Comparison of ENCODE assay signal across 16 cellular contexts in the genomic region with DNA sequence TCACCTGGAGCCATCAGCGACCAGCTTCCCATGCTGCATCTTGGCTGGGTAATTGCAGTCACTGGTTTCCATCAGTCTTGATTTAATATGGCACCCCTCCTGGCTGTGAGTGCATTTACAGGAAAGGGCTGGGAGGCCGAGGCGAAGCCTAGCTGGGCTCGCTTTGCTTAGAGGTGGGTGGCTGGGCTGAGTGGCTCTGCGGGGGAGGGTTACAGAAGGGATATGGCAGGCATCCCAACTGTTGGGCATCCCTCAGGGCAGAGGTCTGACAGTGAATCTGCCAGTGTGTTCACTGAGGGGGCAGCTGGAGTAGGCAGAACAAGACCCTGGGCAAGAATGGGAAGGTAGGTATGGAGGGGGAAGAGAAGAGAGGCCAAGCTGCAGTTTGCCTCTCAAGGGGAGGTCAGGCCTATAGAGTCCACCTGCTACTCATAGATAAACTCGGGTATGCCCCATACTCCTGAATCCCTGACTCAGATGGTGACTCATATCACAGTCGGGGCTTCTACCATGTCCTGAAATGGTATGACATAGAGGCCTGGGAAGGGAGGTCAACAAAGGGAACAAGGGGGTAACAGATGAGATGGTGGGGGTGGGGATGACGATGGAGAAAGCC.
DNase-seq lines count a peak whose midpoint lies in the region; ATAC-seq, FAIRE-seq and TF ChIP-seq lines count a peak whose summit lies in the region.
"Had no signal": no experiment of that assay in that cellular context is flagged by ENCODE, and none has a peak within 500 bp of the region (broad histone marks: within the 10 kb centered on the region; RNA-seq: fewer than 3 reads in every experiment).

No MANE protein-coding gene starts in this region.

- in situ Hi-C loops in astrocyte of the spinal cord (cut with HindIII; ENCODE audit: low sequenced_read_pairs), result no loop called here

- H3K4me3 Mint-ChIP-seq in T-helper 17 cell, result no peak overlapping the region
- H3K4me3 Mint-ChIP-seq: activated CD4-positive, alpha-beta memory T cell treated with anti-CD3 and anti-CD28 coated beads, Interleukin-2, amount 10 ng/mL, durations not matched to agents 7 days and 5 days had no signal

- TF ChIP-seq CTCF in astrocyte of the spinal cord (IDR thresholded peaks at IDR 0.05; ENCODE audit: low read depth, low read length) (no peak), kidney (IDR thresholded peaks at IDR 0.05; ENCODE audit: borderline replicate concordance, extremely low read depth, insufficient read depth) (no peak), spleen (IDR thresholded peaks at IDR 0.05 in 8 of 11, conservative IDR thresholded peaks at IDR 0.05 in 3 of 11) (no peak)

- H3K4me1 ChIP-seq in kidney (ENCODE audit: control insufficient read depth in 1 of 2, insufficient read depth in 1 of 2, low read depth in 1 of 2, low read length in 2 of 2) (no peaks in the 10 kb centered on the region), spleen (no peaks in the 10 kb centered on the region)
- H3K4me1 ChIP-seq: right atrium auricular region had no signal

- FAIRE-seq in kidney (lab: Jason Lieb, UNC), result no peak

- intact Hi-C loops in kidney (cut with DNase I), result no loop called here
- intact Hi-C loops in spleen (cut with DNase I; ENCODE audit: low total_unique reads), result no loop called here

- no peak for TF ChIP-seq POLR2A in spleen (IDR thresholded peaks at IDR 0.05)

- H3K9me3 ChIP-seq in kidney (ENCODE audit: control insufficient read depth in 1 of 2, low read length in 2 of 2) (no peaks in the 10 kb centered on the region), T-helper 17 cell (ENCODE audit: control insufficient read depth, low read length, poor library complexity, severe bottlenecking) (no peaks in the 10 kb centered on the region), spleen (no peaks in the 10 kb centered on the region)
- H3K9me3 ChIP-seq: right atrium auricular region had no signal

- WGBS in spleen, 5 donors, result 91 to 95% (median 93%) methylated on average over 8 of the region's 8 CpGs

- no peak overlapping the region for H3K27ac Mint-ChIP-seq in T-helper 17 cell
- H3K27ac Mint-ChIP-seq: activated CD4-positive, alpha-beta memory T cell treated with anti-CD3 and anti-CD28 coated beads, Interleukin-2, amount 10 ng/mL, durations not matched to agents 7 days and 5 days had no signal

- DNase-seq in EL (peak; percentile 77), NCI-H2227 (lab: John Stamatoyannopoulos, UW; ENCODE audit: unreplicated experiment) (peak; percentile 35), astrocyte of the spinal cord (ENCODE audit: low read depth, low spot score) (peak; percentile 40), lung microvascular endothelial cell (ENCODE audit: low read depth in 2 of 2) (peak; percentile 13 to 58), kidney (no peak), T-helper 17 cell (no peak), spleen (no peak)
- DNase-seq: activated CD4-positive, alpha-beta memory T cell treated with anti-CD3 and anti-CD28 coated beads, Interleukin-2, amount 10 ng/mL, durations not matched to agents 7 days and 5 days; activated gamma-delta T cell treated with Interleukin-2 at 50 U/mL for 16 hours; GF-D8; MM.1S; NCI-H2171 had no signal

- peaks cover 2 to 5% of the 10 kb centered on the region in 2 donors for H3K36me3 ChIP-seq in kidney (ENCODE audit: control insufficient read depth in 1 of 2, insufficient read depth in 2 of 2, low read length in 2 of 2)
- peaks cover 0 to 96% (median 17%) of the 10 kb centered on the region in 6 donors for H3K36me3 ChIP-seq in spleen

- H3K4me3 ChIP-seq in astrocyte of the spinal cord (ENCODE audit: low read depth, low read length), result no peak overlapping the region
- H3K4me3 ChIP-seq in kidney (ENCODE audit: low read length in 2 of 2), result no peak overlapping the region
- no peak overlapping the region for H3K4me3 ChIP-seq in spleen
- H3K4me3 ChIP-seq: right atrium auricular region had no signal

- ATAC-seq in T-helper 17 cell (no peak), HG03469 (IDR thresholded peaks at IDR 0.05; ENCODE audit: unreplicated experiment) (no peak)
- ATAC-seq: esophagus mucosa had no signal

- H3K27ac ChIP-seq in kidney (ENCODE audit: low read depth in 2 of 2, low read length in 2 of 2) (no peak overlapping the region), spleen (no peak overlapping the region)
- H3K27ac ChIP-seq: C4-2B, right atrium auricular region had no signal

- no peak overlapping the region for H3K9ac ChIP-seq in kidney (ENCODE audit: low read length in 2 of 2)

- H3K36me3 Mint-ChIP-seq in T-helper 17 cell (ENCODE audit: low read depth), result peaks cover 9% of the 10 kb centered on the region

- no peaks in the 10 kb centered on the region for H3K27me3 ChIP-seq in spleen (replicated peaks in 1 of 7)
- H3K27me3 ChIP-seq: right atrium auricular region had no signal

- peaks cover 9% of the 10 kb centered on the region for H3K4me1 Mint-ChIP-seq in T-helper 17 cell

- no peaks in the 10 kb centered on the region for H3K27me3 Mint-ChIP-seq in T-helper 17 cell
- H3K27me3 Mint-ChIP-seq: activated CD4-positive, alpha-beta memory T cell treated with anti-CD3 and anti-CD28 coated beads, Interleukin-2, amount 10 ng/mL, durations not matched to agents 7 days and 5 days had no signal

Comparison
In these comparisons a context has a peak if more than half of its experiments do, and no peak if none do; other contexts are left out.
1. DNase-seq: peak in EL (single experiment), NCI-H2227 (single experiment), astrocyte of the spinal cord (single experiment) and lung microvascular endothelial cell (2 of 2); none in kidney (single experiment), T-helper 17 cell (0 of 3) and spleen (single experiment).